Comparison of ENCODE assay signal across 8 cellular contexts in the genomic region with DNA sequence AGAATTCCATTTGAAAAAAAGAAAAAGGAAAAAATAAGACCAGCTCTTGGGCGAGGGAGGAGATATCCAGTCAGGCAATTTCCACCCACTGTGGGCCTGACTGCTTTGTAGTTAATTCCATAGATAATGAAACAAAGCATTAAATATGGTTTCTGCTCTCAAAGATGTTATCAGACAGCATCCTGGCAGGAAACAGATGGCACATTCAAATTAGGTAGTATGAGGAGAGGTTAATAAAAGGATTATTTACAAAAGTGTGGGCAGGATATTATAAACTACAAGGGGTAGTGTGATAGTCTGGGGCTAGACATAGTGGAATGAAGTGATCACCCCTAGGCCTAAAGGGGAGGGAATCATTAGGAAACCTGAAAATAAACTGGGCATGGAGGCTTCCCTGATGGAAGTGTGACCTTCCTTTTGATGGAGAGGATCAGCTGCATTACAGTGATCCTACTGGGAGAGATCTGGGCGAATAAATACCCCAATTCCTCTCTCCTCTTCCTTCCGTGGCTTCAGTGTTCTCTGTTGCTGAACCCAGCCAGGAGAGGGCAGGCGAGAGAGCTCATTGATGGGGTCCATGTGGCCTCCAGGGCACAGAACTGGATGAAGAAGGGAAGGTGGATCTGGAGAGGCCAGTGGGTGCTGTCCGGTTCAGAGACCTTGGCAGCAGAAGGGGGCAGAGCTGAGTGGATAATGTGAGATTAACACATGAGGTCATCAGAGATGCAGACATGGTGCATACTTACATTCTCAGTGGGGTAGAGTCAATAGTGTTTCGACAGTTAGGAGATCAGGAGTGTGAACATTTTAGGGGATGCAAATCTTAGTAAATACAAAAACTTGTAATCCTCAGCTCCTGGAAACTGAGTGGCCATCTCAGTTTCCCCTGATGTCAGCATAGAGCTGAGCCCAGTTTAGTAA.
DNase-seq lines count a peak whose midpoint lies in the region; ATAC-seq and TF ChIP-seq lines count a peak whose summit lies in the region.

No MANE protein-coding gene starts in this region.

- peaks cover 8% of the 10 kb centered on the region for H3K4me1 Mint-ChIP-seq in type B pancreatic cell (ENCODE audit: unreplicated experiment)

- H3K27me3 ChIP-seq in SK-N-SH (ENCODE audit: insufficient read depth) (no peaks in the 10 kb centered on the region), right cardiac atrium (ENCODE audit: control insufficient read depth, insufficient read depth) (no peaks in the 10 kb centered on the region), aorta (ENCODE audit: control insufficient read depth in 1 of 2, insufficient read depth in 2 of 2, low read length in 1 of 2) (peaks cover 0 to 1% of the 10 kb centered on the region in 2 donors)

- H3K4me3 ChIP-seq in AG10803 (ENCODE audit: low read length) (no peak overlapping the region), SK-N-SH (ENCODE audit: low read depth in 2 of 2, low read length in 1 of 2) (no peak overlapping the region), right cardiac atrium (ENCODE audit: low read length) (no peak overlapping the region), aorta (ENCODE audit: low read length in 2 of 2) (no peak overlapping the region)

- H3K9me3 ChIP-seq in SK-N-SH (no peaks in the 10 kb centered on the region), right cardiac atrium (ENCODE audit: control insufficient read depth, low read length) (no peaks in the 10 kb centered on the region), aorta (ENCODE audit: control insufficient read depth, low read length) (no peaks in the 10 kb centered on the region)

- H3K79me2 ChIP-seq in SK-N-SH (ENCODE audit: insufficient read depth): no peaks in the 10 kb centered on the region

- in situ Hi-C loops in GM13976 (cut with MboI; ENCODE audit: low sequenced_read_pairs, unreplicated experiment): loop anchor here (25.0 kb wide), 1 partner anchor 609 kb away; no protein-coding TSS in a partner anchor

- H3K9me2 ChIP-seq in SK-N-SH: no peaks in the 10 kb centered on the region

- H3K4me3 Mint-ChIP-seq in type B pancreatic cell: no peak overlapping the region

- H3K36me3 Mint-ChIP-seq in type B pancreatic cell: no peaks in the 10 kb centered on the region

- TF ChIP-seq CTCF in AG10803 (conservative IDR thresholded peaks at IDR 0.05; ENCODE audit: low read length): peak; percentile 71
- peak; percentile 65 for TF ChIP-seq CTCF in GM13976 (IDR thresholded peaks at IDR 0.05; ENCODE audit: borderline replicate concordance, control extremely low read depth, extremely low read depth, insufficient read depth, missing control alignments)
- peak; percentile 37 for TF ChIP-seq CTCF in SK-N-SH (IDR thresholded peaks at IDR 0.05)
- TF ChIP-seq CTCF in type B pancreatic cell (conservative IDR thresholded peaks at IDR 0.05): peak; percentile 58

- intact Hi-C loops in right cardiac atrium (cut with DNase I): no loop called here
- intact Hi-C loops in aorta (cut with DNase I): no loop called here

- peaks cover 0 to 32% of the 10 kb centered on the region in 2 experiments; a peak in 2 of 4 replicates for H3K4me1 ChIP-seq in SK-N-SH (ENCODE audit: control insufficient read depth in 1 of 2, insufficient read depth in 2 of 2, low read depth in 1 of 2, low read length in 1 of 2)
- H3K4me1 ChIP-seq in right cardiac atrium (ENCODE audit: control insufficient read depth, insufficient read depth, low read length): peaks cover 4% of the 10 kb centered on the region
- no peaks in the 10 kb centered on the region for H3K4me1 ChIP-seq in aorta (ENCODE audit: control insufficient read depth in 1 of 2, insufficient read depth in 2 of 2, low read length in 2 of 2)

- H2AFZ ChIP-seq in SK-N-SH (ENCODE audit: low read depth): no peak overlapping the region

- no peaks in the 10 kb centered on the region for H3K9me3 Mint-ChIP-seq in type B pancreatic cell

- H3K27ac Mint-ChIP-seq in type B pancreatic cell: no peak overlapping the region

- TF ChIP-seq RAD21 in SK-N-SH (IDR thresholded peaks at IDR 0.05; ENCODE audit: low read length): peak; percentile 41

- no peak overlapping the region for H3K9ac ChIP-seq in SK-N-SH

- peak in 1 of 2 experiments; percentile 89; a peak in 2 of 4 replicates for TF ChIP-seq EP300 in SK-N-SH (IDR thresholded peaks at IDR 0.05; ENCODE audit: borderline replicate concordance in 1 of 2, low read depth in 1 of 2, low read length in 1 of 2)

- no peaks in the 10 kb centered on the region for H3K36me3 ChIP-seq in SK-N-SH (replicated peaks in 1 of 2; ENCODE audit: control insufficient read depth in 1 of 2, insufficient read depth in 2 of 2, low read length in 1 of 2)
- H3K36me3 ChIP-seq in aorta (ENCODE audit: control insufficient read depth in 1 of 2, insufficient read depth in 2 of 2, low read length in 1 of 2): no peaks in the 10 kb centered on the region

- ATAC-seq in right cardiac atrium (peak; percentile 44 to 56), aorta (ENCODE audit: low FRiP score) (no peak), GM21423 (IDR thresholded peaks at IDR 0.05; ENCODE audit: unreplicated experiment) (no peak)

- CTCF ChIA-PET in SK-N-SH (lab: Yijun Ruan, JAX): interaction anchor here (0.7 to 2.0 kb wide), 14 partner anchors 10 to 193 kb away, joined by 3 to 5 read pairs (median 3); partner anchors contain the start of gene CLSTN2

- POLR2A ChIA-PET in SK-N-SH (lab: Yijun Ruan, JAX): interaction anchor here (0.6 kb wide), 1 partner anchor 75 kb away, joined by 3 read pairs; no protein-coding TSS in a partner anchor

- no peaks in the 10 kb centered on the region for H4K20me1 ChIP-seq in SK-N-SH (ENCODE audit: insufficient read depth)

- DNase-seq in AG10803 (ENCODE audit: low read depth) (peak; percentile 28), GM13976 (ENCODE audit: low spot score) (peak; percentile 13), HuH-7.5 (ENCODE audit: low spot score) (peak; percentile 10), SK-N-SH (peak; percentile 35), right cardiac atrium (peak in 1 of 3 donors; percentile 61), type B pancreatic cell (ENCODE audit: extremely low spot score, unreplicated experiment) (no peak), aorta (no peak)

- 27% methylated on average over 6 of the region's 6 CpGs for WGBS in SK-N-SH (ENCODE audit: low lambda C conversion rate)
- 63% methylated on average over 6 of the region's 6 CpGs for WGBS in right cardiac atrium
- 74 to 83% methylated on average over 6 of the region's 6 CpGs for WGBS in aorta, 2 donors

- H3K27ac ChIP-seq in SK-N-SH (ENCODE audit: low read depth in 2 of 2, low read length in 1 of 2) (peak overlapping the region in 1 of 2 experiments; percentile 89; a peak in 2 of 4 replicates), right cardiac atrium (ENCODE audit: low read length) (no peak overlapping the region), aorta (ENCODE audit: low read depth in 1 of 2, low read length in 2 of 2) (no peak overlapping the region)

- H3K27me3 Mint-ChIP-seq in type B pancreatic cell: peaks cover 3% of the 10 kb centered on the region

- no peaks in the 10 kb centered on the region for H3F3A ChIP-seq in SK-N-SH (replicated peaks; ENCODE audit: insufficient read depth)

- H3K4me2 ChIP-seq in SK-N-SH: no peak overlapping the region

TF ChIP-seq in SK-N-SH, 30 proteins besides CTCF, POLR2A, EP300 and RAD21 (continues in another document):
- TF ChIP-seq, protein P1, sequence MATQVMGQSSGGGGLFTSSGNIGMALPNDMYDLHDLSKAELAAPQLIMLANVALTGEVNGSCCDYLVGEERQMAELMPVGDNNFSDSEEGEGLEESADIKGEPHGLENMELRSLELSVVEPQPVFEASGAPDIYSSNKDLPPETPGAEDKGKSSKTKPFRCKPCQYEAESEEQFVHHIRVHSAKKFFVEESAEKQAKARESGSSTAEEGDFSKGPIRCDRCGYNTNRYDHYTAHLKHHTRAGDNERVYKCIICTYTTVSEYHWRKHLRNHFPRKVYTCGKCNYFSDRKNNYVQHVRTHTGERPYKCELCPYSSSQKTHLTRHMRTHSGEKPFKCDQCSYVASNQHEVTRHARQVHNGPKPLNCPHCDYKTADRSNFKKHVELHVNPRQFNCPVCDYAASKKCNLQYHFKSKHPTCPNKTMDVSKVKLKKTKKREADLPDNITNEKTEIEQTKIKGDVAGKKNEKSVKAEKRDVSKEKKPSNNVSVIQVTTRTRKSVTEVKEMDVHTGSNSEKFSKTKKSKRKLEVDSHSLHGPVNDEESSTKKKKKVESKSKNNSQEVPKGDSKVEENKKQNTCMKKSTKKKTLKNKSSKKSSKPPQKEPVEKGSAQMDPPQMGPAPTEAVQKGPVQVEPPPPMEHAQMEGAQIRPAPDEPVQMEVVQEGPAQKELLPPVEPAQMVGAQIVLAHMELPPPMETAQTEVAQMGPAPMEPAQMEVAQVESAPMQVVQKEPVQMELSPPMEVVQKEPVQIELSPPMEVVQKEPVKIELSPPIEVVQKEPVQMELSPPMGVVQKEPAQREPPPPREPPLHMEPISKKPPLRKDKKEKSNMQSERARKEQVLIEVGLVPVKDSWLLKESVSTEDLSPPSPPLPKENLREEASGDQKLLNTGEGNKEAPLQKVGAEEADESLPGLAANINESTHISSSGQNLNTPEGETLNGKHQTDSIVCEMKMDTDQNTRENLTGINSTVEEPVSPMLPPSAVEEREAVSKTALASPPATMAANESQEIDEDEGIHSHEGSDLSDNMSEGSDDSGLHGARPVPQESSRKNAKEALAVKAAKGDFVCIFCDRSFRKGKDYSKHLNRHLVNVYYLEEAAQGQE (IDR thresholded peaks at IDR 0.05; ENCODE audit: low read depth, low read length): no peak
- TF ChIP-seq TCF12 (IDR thresholded peaks at IDR 0.05) (peak; percentile 14; the same call in 1 of the 2 replicates), CHD2 (IDR thresholded peaks at IDR 0.05; ENCODE audit: low read length, partially characterized antibody) (peak; percentile 52), JUND (IDR thresholded peaks at IDR 0.05) (no peak), MXI1 (IDR thresholded peaks at IDR 0.05; ENCODE audit: low read depth, low read length) (no peak)
- TF ChIP-seq, protein P2, sequence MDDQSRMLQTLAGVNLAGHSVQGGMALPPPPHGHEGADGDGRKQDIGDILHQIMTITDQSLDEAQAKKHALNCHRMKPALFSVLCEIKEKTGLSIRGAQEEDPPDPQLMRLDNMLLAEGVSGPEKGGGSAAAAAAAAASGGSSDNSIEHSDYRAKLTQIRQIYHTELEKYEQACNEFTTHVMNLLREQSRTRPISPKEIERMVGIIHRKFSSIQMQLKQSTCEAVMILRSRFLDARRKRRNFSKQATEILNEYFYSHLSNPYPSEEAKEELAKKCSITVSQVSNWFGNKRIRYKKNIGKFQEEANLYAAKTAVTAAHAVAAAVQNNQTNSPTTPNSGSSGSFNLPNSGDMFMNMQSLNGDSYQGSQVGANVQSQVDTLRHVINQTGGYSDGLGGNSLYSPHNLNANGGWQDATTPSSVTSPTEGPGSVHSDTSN (IDR thresholded peaks at IDR 0.05): no peak
- TF ChIP-seq, protein P3, sequence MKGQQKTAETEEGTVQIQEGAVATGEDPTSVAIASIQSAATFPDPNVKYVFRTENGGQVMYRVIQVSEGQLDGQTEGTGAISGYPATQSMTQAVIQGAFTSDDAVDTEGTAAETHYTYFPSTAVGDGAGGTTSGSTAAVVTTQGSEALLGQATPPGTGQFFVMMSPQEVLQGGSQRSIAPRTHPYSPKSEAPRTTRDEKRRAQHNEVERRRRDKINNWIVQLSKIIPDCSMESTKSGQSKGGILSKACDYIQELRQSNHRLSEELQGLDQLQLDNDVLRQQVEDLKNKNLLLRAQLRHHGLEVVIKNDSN (IDR thresholded peaks at IDR 0.05; ENCODE audit: borderline replicate concordance, low read depth): no peak

Comparison
In these comparisons a context has a peak if more than half of its experiments do, and no peak if none do; other contexts are left out.
1. DNase-seq: peak in AG10803 (single experiment), GM13976 (single experiment), HuH-7.5 (single experiment) and SK-N-SH (single experiment); none in type B pancreatic cell (single experiment) and aorta (0 of 2).
2. ATAC-seq: peak in right cardiac atrium (2 of 2); none in aorta (single experiment) and GM21423 (single experiment).
3. Peak in every context shown above with its lines, with median percentiles within 50 percentile points of each other: CTCF ChIP-seq.